In the genomic region with DNA sequence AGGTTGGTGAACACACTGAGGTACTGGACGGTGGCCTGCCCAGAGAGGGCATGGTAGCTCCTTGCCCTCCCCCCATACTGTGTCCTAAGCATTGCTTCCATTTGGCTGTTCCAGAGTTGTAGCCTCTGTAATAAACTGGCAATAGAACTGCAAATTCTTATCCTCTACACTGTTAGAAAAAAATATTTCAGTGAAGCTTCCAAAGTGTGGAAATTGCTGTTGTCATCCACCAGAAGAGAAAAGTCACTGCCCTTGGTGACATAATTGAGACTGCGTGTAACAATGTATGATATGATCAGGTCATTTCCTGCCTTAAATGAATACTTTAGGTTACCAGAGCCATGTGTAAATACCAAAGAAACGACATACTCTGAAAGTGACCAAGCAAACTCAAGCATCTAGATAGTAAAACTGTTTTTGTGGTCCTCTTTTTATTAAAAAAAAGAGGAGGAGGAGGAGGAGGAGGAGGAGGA, we compare ENCODE assay signal across 1 cellular context.
TF ChIP-seq lines count a peak whose summit lies in the region.

No MANE protein-coding gene starts in this region.

TF ChIP-seq in K562, 482 proteins besides CTCF, POLR2A, EP300 and RAD21 (continued from another document and continues in another):
- TF ChIP-seq ZNF436 (CRISPR knock-in tag; IDR thresholded peaks at IDR 0.05) (no peak), ZNF41 (CRISPR knock-in tag; conservative IDR thresholded peaks at IDR 0.05) (no peak), IFI16 (CRISPR knock-in tag; IDR thresholded peaks at IDR 0.05) (no peak), ZKSCAN1 (IDR thresholded peaks at IDR 0.05; ENCODE audit: low read depth, low read length) (no peak), ERF (CRISPR knock-in tag; IDR thresholded peaks at IDR 0.05) (no peak), PHF21A (IDR thresholded peaks at IDR 0.05; ENCODE audit: borderline replicate concordance, low read depth) (no peak), ZNF780A (CRISPR knock-in tag; IDR thresholded peaks at IDR 0.05) (no peak), ZNF589 (CRISPR knock-in tag; IDR thresholded peaks at IDR 0.05; ENCODE audit: low read depth) (peak; percentile 76; the same call in 1 of the 2 replicates), ETV1 (tag; conservative IDR thresholded peaks at IDR 0.05; ENCODE audit: low read depth) (peak; percentile 78), FOXK2 (conservative IDR thresholded peaks at IDR 0.05 in 1 of 2, IDR thresholded peaks at IDR 0.05 in 1 of 2; ENCODE audit: low read depth in 2 of 2) (peak; percentile 72), ZBTB1 (CRISPR knock-in tag; IDR thresholded peaks at IDR 0.05; ENCODE audit: borderline replicate concordance, low read depth) (no peak), CTBP1 (IDR thresholded peaks at IDR 0.05; ENCODE audit: borderline replicate concordance) (no peak), FOXJ3 (CRISPR knock-in tag; IDR thresholded peaks at IDR 0.05) (no peak), KLF16 (IDR thresholded peaks at IDR 0.05) (no peak), GATAD2B (IDR thresholded peaks at IDR 0.05; ENCODE audit: borderline replicate concordance) (no peak), ARNT (IDR thresholded peaks at IDR 0.05) (no peak), PTRF (tag; IDR thresholded peaks at IDR 0.05) (no peak), ZC3H8 (IDR thresholded peaks at IDR 0.05) (no peak), ZNF311 (CRISPR knock-in tag; IDR thresholded peaks at IDR 0.05) (no peak), COPS2 (conservative IDR thresholded peaks at IDR 0.05) (no peak), CBX8 (IDR thresholded peaks at IDR 0.05; ENCODE audit: borderline replicate concordance, extremely low read depth, low read depth, low read length, poor library complexity, severe bottlenecking) (no peak), RBM22 (IDR thresholded peaks at IDR 0.05; ENCODE audit: low read depth, low read length, poor library complexity, severe bottlenecking) (no peak), BMI1 (IDR thresholded peaks at IDR 0.05; ENCODE audit: low read length) (no peak), SETDB1 (IDR thresholded peaks at IDR 0.05; ENCODE audit: low read length) (no peak), MYBL2 (IDR thresholded peaks at IDR 0.05; ENCODE audit: low read depth) (no peak), MYBL2 (CRISPR knock-in tag; IDR thresholded peaks at IDR 0.05; ENCODE audit: borderline replicate concordance) (no peak), MCM3 (IDR thresholded peaks at IDR 0.05) (no peak), KAT2B (IDR thresholded peaks at IDR 0.05; ENCODE audit: low read depth, low read length) (no peak), SMARCA4 (IDR thresholded peaks at IDR 0.05) (peak; percentile 65; the same call in 1 of the 2 replicates), BRD4 (IDR thresholded peaks at IDR 0.05) (peak; percentile 50; the same call in 1 of the 2 replicates), ZC3H11A (IDR thresholded peaks at IDR 0.05; ENCODE audit: low read depth, low read length) (no peak), PRPF4 (IDR thresholded peaks at IDR 0.05; ENCODE audit: insufficient read depth, low read depth, low read length, poor library complexity, severe bottlenecking) (no peak), ZBED1 (IDR thresholded peaks at IDR 0.05) (no peak), NFIC (IDR thresholded peaks at IDR 0.05) (no peak)
- TF ChIP-seq, protein P1, sequence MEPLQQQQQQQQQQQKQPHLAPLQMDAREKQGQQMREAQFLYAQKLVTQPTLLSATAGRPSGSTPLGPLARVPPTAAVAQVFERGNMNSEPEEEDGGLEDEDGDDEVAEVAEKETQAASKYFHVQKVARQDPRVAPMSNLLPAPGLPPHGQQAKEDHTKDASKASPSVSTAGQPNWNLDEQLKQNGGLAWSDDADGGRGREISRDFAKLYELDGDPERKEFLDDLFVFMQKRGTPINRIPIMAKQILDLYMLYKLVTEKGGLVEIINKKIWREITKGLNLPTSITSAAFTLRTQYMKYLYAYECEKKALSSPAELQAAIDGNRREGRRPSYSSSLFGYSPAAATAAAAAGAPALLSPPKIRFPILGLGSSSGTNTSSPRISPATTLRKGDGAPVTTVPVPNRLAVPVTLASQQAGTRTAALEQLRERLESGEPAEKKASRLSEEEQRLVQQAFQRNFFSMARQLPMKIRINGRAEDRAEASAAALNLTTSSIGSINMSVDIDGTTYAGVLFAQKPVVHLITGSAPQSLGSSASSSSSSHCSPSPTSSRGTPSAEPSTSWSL (CRISPR knock-in tag; IDR thresholded peaks at IDR 0.05; ENCODE audit: borderline replicate concordance): no peak
- TF ChIP-seq, protein P2, sequence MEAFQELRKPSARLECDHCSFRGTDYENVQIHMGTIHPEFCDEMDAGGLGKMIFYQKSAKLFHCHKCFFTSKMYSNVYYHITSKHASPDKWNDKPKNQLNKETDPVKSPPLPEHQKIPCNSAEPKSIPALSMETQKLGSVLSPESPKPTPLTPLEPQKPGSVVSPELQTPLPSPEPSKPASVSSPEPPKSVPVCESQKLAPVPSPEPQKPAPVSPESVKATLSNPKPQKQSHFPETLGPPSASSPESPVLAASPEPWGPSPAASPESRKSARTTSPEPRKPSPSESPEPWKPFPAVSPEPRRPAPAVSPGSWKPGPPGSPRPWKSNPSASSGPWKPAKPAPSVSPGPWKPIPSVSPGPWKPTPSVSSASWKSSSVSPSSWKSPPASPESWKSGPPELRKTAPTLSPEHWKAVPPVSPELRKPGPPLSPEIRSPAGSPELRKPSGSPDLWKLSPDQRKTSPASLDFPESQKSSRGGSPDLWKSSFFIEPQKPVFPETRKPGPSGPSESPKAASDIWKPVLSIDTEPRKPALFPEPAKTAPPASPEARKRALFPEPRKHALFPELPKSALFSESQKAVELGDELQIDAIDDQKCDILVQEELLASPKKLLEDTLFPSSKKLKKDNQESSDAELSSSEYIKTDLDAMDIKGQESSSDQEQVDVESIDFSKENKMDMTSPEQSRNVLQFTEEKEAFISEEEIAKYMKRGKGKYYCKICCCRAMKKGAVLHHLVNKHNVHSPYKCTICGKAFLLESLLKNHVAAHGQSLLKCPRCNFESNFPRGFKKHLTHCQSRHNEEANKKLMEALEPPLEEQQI (IDR thresholded peaks at IDR 0.05): no peak
- TF ChIP-seq, protein P3, sequence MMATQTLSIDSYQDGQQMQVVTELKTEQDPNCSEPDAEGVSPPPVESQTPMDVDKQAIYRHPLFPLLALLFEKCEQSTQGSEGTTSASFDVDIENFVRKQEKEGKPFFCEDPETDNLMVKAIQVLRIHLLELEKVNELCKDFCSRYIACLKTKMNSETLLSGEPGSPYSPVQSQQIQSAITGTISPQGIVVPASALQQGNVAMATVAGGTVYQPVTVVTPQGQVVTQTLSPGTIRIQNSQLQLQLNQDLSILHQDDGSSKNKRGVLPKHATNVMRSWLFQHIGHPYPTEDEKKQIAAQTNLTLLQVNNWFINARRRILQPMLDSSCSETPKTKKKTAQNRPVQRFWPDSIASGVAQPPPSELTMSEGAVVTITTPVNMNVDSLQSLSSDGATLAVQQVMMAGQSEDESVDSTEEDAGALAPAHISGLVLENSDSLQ (IDR thresholded peaks at IDR 0.05): no peak
- TF ChIP-seq, protein P4, sequence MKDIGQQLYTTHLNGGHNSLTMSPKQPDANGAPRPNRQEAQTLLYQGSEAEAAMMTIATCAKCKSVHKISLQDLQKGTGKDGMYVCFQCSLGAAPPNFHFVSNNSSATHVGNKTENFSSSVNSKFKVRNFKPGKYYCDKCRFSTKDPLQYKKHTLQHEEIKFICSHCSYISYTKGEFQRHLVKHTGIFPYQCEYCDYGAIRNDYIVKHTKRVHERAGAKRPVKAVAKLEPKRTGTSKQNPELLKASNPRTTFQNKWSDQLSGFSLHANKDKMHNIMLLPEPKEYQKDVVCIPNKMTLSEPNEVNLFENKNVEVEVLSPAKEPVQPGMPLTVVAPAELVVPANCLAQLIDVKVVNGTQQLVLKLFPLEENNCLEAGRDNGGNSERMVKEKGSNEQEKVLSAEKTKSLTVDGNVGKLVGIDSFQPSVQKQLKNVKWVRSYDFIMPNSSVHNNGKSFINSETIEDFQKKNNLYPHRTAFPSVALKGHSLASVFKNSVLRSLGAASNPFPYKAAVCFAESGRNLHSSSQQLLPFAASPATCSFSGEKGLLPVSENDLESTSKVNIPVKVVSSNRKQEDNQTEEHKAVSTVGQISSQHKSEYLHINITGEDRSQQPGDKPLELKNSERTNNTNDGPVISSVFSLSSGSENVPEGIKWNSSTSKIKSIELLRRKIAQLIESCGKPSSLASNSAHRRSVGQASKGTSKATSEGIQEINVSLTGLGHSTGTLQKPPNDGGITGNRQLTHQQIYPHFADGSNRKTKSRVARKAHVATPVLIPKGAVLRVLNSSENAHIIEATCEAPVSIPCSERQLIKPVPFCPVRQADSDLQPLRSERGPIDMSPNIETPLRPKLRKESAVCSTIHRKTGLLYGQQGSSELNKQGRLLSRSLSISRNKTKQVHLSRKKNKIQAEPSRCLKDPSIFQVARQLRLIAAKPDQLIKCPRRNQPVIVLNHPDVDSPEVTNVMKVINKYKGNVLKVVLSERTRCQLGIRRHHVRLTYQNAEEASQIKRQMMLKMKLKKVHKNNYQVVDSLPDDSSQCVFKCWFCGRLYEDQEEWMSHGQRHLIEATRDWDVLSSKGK (CRISPR knock-in tag; IDR thresholded peaks at IDR 0.05): no peak
- TF ChIP-seq, protein P5, sequence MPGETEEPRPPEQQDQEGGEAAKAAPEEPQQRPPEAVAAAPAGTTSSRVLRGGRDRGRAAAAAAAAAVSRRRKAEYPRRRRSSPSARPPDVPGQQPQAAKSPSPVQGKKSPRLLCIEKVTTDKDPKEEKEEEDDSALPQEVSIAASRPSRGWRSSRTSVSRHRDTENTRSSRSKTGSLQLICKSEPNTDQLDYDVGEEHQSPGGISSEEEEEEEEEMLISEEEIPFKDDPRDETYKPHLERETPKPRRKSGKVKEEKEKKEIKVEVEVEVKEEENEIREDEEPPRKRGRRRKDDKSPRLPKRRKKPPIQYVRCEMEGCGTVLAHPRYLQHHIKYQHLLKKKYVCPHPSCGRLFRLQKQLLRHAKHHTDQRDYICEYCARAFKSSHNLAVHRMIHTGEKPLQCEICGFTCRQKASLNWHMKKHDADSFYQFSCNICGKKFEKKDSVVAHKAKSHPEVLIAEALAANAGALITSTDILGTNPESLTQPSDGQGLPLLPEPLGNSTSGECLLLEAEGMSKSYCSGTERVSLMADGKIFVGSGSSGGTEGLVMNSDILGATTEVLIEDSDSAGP (CRISPR knock-in tag; IDR thresholded peaks at IDR 0.05): no peak
- TF ChIP-seq, protein P6, sequence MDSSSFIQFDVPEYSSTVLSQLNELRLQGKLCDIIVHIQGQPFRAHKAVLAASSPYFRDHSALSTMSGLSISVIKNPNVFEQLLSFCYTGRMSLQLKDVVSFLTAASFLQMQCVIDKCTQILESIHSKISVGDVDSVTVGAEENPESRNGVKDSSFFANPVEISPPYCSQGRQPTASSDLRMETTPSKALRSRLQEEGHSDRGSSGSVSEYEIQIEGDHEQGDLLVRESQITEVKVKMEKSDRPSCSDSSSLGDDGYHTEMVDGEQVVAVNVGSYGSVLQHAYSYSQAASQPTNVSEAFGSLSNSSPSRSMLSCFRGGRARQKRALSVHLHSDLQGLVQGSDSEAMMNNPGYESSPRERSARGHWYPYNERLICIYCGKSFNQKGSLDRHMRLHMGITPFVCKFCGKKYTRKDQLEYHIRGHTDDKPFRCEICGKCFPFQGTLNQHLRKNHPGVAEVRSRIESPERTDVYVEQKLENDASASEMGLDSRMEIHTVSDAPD (CRISPR knock-in tag; IDR thresholded peaks at IDR 0.05): no peak
- TF ChIP-seq, protein P7, sequence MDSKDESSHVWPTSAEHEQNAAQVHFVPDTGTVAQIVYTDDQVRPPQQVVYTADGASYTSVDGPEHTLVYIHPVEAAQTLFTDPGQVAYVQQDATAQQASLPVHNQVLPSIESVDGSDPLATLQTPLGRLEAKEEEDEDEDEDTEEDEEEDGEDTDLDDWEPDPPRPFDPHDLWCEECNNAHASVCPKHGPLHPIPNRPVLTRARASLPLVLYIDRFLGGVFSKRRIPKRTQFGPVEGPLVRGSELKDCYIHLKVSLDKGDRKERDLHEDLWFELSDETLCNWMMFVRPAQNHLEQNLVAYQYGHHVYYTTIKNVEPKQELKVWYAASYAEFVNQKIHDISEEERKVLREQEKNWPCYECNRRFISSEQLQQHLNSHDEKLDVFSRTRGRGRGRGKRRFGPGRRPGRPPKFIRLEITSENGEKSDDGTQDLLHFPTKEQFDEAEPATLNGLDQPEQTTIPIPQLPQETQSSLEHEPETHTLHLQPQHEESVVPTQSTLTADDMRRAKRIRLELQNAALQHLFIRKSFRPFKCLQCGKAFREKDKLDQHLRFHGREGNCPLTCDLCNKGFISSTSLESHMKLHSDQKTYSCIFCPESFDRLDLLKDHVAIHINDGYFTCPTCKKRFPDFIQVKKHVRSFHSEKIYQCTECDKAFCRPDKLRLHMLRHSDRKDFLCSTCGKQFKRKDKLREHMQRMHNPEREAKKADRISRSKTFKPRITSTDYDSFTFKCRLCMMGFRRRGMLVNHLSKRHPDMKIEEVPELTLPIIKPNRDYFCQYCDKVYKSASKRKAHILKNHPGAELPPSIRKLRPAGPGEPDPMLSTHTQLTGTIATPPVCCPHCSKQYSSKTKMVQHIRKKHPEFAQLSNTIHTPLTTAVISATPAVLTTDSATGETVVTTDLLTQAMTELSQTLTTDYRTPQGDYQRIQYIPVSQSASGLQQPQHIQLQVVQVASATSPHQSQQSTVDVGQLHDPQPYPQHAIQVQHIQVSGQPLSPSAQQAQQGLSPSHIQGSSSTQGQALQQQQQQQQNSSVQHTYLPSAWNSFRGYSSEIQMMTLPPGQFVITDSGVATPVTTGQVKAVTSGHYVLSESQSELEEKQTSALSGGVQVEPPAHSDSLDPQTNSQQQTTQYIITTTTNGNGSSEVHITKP (IDR thresholded peaks at IDR 0.05; ENCODE audit: partially characterized antibody): no peak
- TF ChIP-seq, protein P8, sequence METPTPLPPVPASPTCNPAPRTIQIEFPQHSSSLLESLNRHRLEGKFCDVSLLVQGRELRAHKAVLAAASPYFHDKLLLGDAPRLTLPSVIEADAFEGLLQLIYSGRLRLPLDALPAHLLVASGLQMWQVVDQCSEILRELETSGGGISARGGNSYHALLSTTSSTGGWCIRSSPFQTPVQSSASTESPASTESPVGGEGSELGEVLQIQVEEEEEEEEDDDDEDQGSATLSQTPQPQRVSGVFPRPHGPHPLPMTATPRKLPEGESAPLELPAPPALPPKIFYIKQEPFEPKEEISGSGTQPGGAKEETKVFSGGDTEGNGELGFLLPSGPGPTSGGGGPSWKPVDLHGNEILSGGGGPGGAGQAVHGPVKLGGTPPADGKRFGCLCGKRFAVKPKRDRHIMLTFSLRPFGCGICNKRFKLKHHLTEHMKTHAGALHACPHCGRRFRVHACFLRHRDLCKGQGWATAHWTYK (CRISPR knock-in tag; IDR thresholded peaks at IDR 0.05): no peak
- TF ChIP-seq, protein P9, sequence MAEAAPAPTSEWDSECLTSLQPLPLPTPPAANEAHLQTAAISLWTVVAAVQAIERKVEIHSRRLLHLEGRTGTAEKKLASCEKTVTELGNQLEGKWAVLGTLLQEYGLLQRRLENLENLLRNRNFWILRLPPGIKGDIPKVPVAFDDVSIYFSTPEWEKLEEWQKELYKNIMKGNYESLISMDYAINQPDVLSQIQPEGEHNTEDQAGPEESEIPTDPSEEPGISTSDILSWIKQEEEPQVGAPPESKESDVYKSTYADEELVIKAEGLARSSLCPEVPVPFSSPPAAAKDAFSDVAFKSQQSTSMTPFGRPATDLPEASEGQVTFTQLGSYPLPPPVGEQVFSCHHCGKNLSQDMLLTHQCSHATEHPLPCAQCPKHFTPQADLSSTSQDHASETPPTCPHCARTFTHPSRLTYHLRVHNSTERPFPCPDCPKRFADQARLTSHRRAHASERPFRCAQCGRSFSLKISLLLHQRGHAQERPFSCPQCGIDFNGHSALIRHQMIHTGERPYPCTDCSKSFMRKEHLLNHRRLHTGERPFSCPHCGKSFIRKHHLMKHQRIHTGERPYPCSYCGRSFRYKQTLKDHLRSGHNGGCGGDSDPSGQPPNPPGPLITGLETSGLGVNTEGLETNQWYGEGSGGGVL (CRISPR knock-in tag; IDR thresholded peaks at IDR 0.05): no peak
